In genomic region chr2:144227427-144227826, GRCh38 we compare ENCODE assay signal across 2 cellular contexts.
TF ChIP-seq lines count a peak whose summit lies in the region.

No MANE protein-coding gene starts in this region.

TF ChIP-seq in IMR-90, 13 proteins besides CTCF, POLR2A, EP300 and RAD21:
- no peak for TF ChIP-seq ELK1 (IDR thresholded peaks at IDR 0.05; ENCODE audit: borderline replicate concordance, low read depth, low read length)
- no peak for TF ChIP-seq FOS (IDR thresholded peaks at IDR 0.05; ENCODE audit: low read depth, low read length)
- no peak for TF ChIP-seq CEBPB (IDR thresholded peaks at IDR 0.05; ENCODE audit: low read depth, low read length)
- no peak for TF ChIP-seq NFE2L2 (IDR thresholded peaks at IDR 0.05; ENCODE audit: low read depth, low read length)
- no peak for TF ChIP-seq RCOR1 (IDR thresholded peaks at IDR 0.05; ENCODE audit: insufficient replicate concordance, low read length)
- no peak for TF ChIP-seq MAFK (IDR thresholded peaks at IDR 0.05; ENCODE audit: low read depth, low read length)
- no peak for TF ChIP-seq MAZ (IDR thresholded peaks at IDR 0.05; ENCODE audit: borderline replicate concordance, low read depth, low read length)
- no peak for TF ChIP-seq USF2 (IDR thresholded peaks at IDR 0.05; ENCODE audit: low read depth, low read length)
- no peak for TF ChIP-seq SMC3 (IDR thresholded peaks at IDR 0.05; ENCODE audit: low read depth, low read length)
- TF ChIP-seq BHLHE40 (IDR thresholded peaks at IDR 0.05; ENCODE audit: low read depth, low read length), result no peak

TF ChIP-seq in K562, 482 proteins besides CTCF, POLR2A, EP300 and RAD21:
- TF ChIP-seq GATAD2A (IDR thresholded peaks at IDR 0.05) (no peak), TCF3 (CRISPR knock-in tag; IDR thresholded peaks at IDR 0.05) (no peak)
